1 cellular context compared by ENCODE assay signal in the genomic region with DNA sequence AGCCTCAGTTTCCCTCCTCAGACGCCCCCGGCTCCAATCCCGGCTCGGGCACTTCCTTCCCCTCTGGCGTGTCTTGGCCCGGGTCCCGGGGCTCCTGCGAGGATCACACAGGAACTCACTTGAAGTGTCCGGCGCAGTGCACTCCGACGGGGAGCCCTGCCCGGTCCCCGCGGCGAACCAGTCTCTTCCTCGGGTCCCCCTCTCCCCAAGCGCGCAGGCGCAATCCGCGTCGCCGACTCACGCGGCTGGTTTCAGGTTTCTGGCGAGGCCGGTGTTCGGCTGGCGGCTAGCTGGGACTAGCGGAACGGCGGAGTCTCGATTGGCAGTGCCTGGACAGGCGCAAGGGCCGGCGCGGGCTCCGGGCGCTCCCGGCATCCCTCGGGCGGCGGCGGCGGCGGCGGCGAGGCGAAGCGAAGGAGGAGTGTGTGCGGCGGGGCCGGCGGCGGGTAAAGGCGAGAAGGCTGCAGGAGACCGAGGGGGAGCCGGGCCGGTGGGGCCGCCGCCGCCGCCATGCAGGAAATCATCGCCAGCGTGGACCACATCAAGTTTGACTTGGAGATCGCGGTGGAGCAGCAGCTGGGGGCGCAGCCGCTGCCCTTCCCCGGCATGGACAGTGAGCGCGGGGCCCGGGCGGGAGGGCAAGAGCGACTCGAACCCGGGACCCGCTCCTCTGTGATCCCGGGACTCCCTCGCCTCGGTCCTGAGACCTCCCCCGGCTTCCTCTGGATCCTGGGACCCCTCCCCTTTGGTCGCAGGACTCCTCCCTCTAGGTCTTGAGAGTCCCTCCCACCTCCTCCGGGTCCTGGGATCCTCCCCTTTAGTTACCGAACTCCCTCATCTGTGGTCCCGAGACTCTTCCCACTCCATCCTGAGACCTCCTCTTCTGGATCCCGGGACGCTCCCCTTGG.
A peak's percentile ranks its signal among the peaks of the same experiment; 100 is the strongest.
TF ChIP-seq lines count a peak whose summit lies in the region.

A gene (plus strand): TSS at position 371 of the 908 bp plus-strand sequence. CDS start 140 bp downstream, at position 511.
A gene with protein sequence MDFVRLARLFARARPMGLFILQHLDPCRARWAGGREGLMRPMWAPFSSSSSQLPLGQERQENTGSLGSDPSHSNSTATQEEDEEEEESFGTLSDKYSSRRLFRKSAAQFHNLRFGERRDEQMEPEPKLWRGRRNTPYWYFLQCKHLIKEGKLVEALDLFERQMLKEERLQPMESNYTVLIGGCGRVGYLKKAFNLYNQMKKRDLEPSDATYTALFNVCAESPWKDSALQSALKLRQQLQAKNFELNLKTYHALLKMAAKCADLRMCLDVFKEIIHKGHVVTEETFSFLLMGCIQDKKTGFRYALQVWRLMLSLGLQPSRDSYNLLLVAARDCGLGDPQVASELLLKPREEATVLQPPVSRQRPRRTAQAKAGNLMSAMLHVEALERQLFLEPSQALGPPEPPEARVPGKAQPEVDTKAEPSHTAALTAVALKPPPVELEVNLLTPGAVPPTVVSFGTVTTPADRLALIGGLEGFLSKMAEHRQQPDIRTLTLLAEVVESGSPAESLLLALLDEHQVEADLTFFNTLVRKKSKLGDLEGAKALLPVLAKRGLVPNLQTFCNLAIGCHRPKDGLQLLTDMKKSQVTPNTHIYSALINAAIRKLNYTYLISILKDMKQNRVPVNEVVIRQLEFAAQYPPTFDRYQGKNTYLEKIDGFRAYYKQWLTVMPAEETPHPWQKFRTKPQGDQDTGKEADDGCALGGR (minus strand): TSS at position 226 of the 908 bp plus-strand sequence. CDS start 3,556 bp downstream, outside the sequence.

TF ChIP-seq in HepG2, 621 proteins besides CTCF, POLR2A, EP300 and RAD21 (continued from another document and continues in another):
- TF ChIP-seq, protein P1, sequence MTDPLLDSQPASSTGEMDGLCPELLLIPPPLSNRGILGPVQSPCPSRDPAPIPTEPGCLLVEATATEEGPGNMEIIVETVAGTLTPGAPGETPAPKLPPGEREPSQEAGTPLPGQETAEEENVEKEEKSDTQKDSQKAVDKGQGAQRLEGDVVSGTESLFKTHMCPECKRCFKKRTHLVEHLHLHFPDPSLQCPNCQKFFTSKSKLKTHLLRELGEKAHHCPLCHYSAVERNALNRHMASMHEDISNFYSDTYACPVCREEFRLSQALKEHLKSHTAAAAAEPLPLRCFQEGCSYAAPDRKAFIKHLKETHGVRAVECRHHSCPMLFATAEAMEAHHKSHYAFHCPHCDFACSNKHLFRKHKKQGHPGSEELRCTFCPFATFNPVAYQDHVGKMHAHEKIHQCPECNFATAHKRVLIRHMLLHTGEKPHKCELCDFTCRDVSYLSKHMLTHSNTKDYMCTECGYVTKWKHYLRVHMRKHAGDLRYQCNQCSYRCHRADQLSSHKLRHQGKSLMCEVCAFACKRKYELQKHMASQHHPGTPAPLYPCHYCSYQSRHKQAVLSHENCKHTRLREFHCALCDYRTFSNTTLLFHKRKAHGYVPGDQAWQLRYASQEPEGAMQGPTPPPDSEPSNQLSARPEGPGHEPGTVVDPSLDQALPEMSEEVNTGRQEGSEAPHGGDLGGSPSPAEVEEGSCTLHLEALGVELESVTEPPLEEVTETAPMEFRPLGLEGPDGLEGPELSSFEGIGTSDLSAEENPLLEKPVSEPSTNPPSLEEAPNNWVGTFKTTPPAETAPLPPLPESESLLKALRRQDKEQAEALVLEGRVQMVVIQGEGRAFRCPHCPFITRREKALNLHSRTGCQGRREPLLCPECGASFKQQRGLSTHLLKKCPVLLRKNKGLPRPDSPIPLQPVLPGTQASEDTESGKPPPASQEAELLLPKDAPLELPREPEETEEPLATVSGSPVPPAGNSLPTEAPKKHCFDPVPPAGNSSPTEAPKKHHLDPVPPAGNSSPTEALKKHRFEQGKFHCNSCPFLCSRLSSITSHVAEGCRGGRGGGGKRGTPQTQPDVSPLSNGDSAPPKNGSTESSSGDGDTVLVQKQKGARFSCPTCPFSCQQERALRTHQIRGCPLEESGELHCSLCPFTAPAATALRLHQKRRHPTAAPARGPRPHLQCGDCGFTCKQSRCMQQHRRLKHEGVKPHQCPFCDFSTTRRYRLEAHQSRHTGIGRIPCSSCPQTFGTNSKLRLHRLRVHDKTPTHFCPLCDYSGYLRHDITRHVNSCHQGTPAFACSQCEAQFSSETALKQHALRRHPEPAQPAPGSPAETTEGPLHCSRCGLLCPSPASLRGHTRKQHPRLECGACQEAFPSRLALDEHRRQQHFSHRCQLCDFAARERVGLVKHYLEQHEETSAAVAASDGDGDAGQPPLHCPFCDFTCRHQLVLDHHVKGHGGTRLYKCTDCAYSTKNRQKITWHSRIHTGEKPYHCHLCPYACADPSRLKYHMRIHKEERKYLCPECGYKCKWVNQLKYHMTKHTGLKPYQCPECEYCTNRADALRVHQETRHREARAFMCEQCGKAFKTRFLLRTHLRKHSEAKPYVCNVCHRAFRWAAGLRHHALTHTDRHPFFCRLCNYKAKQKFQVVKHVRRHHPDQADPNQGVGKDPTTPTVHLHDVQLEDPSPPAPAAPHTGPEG (CRISPR knock-in tag; IDR thresholded peaks at IDR 0.05) = peak; percentile 81; the same call in 1 of the 2 replicates
- TF ChIP-seq ZBTB7B (CRISPR knock-in tag; IDR thresholded peaks at IDR 0.05) (0 out of 2 replicates have a peak, but pooled peaks have one; percentile 23), ZNF225 (CRISPR knock-in tag; IDR thresholded peaks at IDR 0.05) (peak; percentile 75; the same call in 1 of the 2 replicates), ZNF124 (CRISPR knock-in tag; IDR thresholded peaks at IDR 0.05) (peak; percentile 92; the same call in 1 of the 2 replicates), NAIF1 (CRISPR knock-in tag; IDR thresholded peaks at IDR 0.05; ENCODE audit: borderline replicate concordance) (no peak; the same call in 1 of the 2 replicates), ZNF296 (CRISPR knock-in tag; conservative IDR thresholded peaks at IDR 0.05) (no peak), ZIK1 (CRISPR knock-in tag; IDR thresholded peaks at IDR 0.05; ENCODE audit: borderline replicate concordance, low read depth) (peak; percentile 86), ZBTB42 (CRISPR knock-in tag; IDR thresholded peaks at IDR 0.05) (0 out of 2 replicates have a peak, but pooled peaks have one; percentile 65), POGZ (CRISPR knock-in tag; IDR thresholded peaks at IDR 0.05) (peak; percentile 79), MBD4 (IDR thresholded peaks at IDR 0.05; ENCODE audit: borderline replicate concordance, low read length) (no peak), ZNF543 (CRISPR knock-in tag; IDR thresholded peaks at IDR 0.05) (0 out of 2 replicates have a peak, but pooled peaks have one; percentile 55), ZMYM4 (CRISPR knock-in tag; IDR thresholded peaks at IDR 0.05) (peak; percentile 50), SNRNP70 (IDR thresholded peaks at IDR 0.05; ENCODE audit: low read depth, low read length) (no peak), YY1 (IDR thresholded peaks at IDR 0.05; ENCODE audit: insufficient read depth, insufficient replicate concordance, low read depth, low read length) (peak; percentile 92), ZSCAN31 (CRISPR knock-in tag; IDR thresholded peaks at IDR 0.05; ENCODE audit: low read depth) (peak; percentile 92), NFYB (CRISPR knock-in tag; IDR thresholded peaks at IDR 0.05) (no peak), ZNF207 (IDR thresholded peaks at IDR 0.05; ENCODE audit: borderline replicate concordance) (no peak), ZFAT (CRISPR knock-in tag; conservative IDR thresholded peaks at IDR 0.05) (no peak), ZNF253 (CRISPR knock-in tag; IDR thresholded peaks at IDR 0.05; ENCODE audit: borderline replicate concordance) (no peak), SP140L (CRISPR knock-in tag; IDR thresholded peaks at IDR 0.05; ENCODE audit: borderline replicate concordance) (no peak), CEBPB (IDR thresholded peaks at IDR 0.05; ENCODE audit: borderline replicate concordance, low read depth, low read length) (no peak), ZNF160 (CRISPR knock-in tag; IDR thresholded peaks at IDR 0.05) (peak; percentile 78; the same call in 1 of the 2 replicates), CC2D1A (CRISPR knock-in tag; IDR thresholded peaks at IDR 0.05) (no peak; the same call in 1 of the 2 replicates), AGO2 (optimal IDR thresholded peaks at IDR 0.05; ENCODE audit: low read depth, low read length) (peak; percentile 88), FLYWCH1 (CRISPR knock-in tag; IDR thresholded peaks at IDR 0.05) (no peak), NFE2L1 (CRISPR knock-in tag; IDR thresholded peaks at IDR 0.05; ENCODE audit: borderline replicate concordance) (0 out of 2 replicates have a peak, but pooled peaks have one; percentile 67), ZSCAN21 (CRISPR knock-in tag; IDR thresholded peaks at IDR 0.05; ENCODE audit: borderline replicate concordance) (peak; percentile 84; the same call in 1 of the 2 replicates), NCOA5 (CRISPR knock-in tag; IDR thresholded peaks at IDR 0.05) (no peak), ZNF234 (CRISPR knock-in tag; conservative IDR thresholded peaks at IDR 0.05) (no peak)
- TF ChIP-seq, protein P2, sequence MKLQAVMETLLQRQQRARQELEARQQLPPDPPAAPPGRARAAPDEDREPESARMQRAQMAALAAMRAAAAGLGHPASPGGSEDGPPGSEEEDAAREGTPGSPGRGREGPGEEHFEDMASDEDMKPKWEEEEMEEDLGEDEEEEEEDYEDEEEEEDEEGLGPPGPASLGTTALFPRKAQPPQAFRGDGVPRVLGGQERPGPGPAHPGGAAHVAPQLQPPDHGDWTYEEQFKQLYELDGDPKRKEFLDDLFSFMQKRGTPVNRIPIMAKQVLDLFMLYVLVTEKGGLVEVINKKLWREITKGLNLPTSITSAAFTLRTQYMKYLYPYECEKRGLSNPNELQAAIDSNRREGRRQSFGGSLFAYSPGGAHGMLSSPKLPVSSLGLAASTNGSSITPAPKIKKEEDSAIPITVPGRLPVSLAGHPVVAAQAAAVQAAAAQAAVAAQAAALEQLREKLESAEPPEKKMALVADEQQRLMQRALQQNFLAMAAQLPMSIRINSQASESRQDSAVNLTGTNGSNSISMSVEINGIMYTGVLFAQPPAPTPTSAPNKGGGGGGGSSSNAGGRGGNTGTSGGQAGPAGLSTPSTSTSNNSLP (IDR thresholded peaks at IDR 0.05; ENCODE audit: low read depth, low read length) = 0 out of 2 replicates have a peak, but pooled peaks have one; percentile 18
- TF ChIP-seq, protein P3, sequence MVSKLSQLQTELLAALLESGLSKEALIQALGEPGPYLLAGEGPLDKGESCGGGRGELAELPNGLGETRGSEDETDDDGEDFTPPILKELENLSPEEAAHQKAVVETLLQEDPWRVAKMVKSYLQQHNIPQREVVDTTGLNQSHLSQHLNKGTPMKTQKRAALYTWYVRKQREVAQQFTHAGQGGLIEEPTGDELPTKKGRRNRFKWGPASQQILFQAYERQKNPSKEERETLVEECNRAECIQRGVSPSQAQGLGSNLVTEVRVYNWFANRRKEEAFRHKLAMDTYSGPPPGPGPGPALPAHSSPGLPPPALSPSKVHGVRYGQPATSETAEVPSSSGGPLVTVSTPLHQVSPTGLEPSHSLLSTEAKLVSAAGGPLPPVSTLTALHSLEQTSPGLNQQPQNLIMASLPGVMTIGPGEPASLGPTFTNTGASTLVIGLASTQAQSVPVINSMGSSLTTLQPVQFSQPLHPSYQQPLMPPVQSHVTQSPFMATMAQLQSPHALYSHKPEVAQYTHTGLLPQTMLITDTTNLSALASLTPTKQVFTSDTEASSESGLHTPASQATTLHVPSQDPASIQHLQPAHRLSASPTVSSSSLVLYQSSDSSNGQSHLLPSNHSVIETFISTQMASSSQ (IDR thresholded peaks at IDR 0.05; ENCODE audit: low read depth) = peak; percentile 13; the same call in 1 of the 2 replicates
- TF ChIP-seq, protein P3 (CRISPR knock-in tag; IDR thresholded peaks at IDR 0.05; ENCODE audit: borderline replicate concordance) = peak; percentile 60; the same call in 1 of the 2 replicates
- TF ChIP-seq, protein P4, sequence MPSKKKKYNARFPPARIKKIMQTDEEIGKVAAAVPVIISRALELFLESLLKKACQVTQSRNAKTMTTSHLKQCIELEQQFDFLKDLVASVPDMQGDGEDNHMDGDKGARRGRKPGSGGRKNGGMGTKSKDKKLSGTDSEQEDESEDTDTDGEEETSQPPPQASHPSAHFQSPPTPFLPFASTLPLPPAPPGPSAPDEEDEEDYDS (CRISPR knock-in tag; IDR thresholded peaks at IDR 0.05) = peak; percentile 48; the same call in 1 of the 2 replicates
- TF ChIP-seq, protein P5, sequence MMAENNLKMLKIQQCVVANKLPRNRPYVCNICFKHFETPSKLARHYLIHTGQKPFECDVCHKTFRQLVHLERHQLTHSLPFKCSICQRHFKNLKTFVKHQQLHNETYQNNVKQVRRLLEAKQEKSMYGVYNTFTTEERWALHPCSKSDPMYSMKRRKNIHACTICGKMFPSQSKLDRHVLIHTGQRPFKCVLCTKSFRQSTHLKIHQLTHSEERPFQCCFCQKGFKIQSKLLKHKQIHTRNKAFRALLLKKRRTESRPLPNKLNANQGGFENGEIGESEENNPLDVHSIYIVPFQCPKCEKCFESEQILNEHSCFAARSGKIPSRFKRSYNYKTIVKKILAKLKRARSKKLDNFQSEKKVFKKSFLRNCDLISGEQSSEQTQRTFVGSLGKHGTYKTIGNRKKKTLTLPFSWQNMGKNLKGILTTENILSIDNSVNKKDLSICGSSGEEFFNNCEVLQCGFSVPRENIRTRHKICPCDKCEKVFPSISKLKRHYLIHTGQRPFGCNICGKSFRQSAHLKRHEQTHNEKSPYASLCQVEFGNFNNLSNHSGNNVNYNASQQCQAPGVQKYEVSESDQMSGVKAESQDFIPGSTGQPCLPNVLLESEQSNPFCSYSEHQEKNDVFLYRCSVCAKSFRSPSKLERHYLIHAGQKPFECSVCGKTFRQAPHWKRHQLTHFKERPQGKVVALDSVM (CRISPR knock-in tag; IDR thresholded peaks at IDR 0.05) = peak; percentile 83
